Comparison of ENCODE assay signal across 21 cellular contexts in the genomic region with DNA sequence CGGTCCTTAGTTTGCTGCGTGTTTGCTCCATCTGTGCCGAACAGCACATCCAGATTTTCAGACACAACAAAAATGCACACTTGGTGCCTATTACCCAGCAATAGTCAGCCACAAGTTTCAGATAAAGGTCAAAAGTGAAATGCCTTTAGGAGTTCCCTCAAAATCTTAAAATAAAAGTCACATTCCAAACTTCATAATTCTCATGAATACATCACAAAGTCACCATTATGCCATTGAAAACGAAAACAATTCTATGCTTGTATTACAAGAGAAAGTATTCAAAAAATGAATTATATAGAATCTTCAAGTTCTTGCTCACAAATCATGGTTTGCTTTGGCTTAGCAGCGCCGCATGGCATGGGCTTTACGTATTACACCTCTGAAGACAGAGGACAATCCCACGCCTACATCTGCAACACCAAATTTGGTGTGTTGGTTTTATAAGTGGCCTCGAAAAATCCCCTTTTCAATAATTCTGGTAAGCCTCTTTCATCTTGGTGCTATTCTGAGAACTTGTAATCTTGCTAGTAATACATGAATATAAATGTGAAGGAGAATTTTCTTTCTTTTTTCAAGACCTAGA. TPM values are rescaled to one million over a fixed set of nuclear protein-coding genes. Genes with fewer than 3 reads are reported as not detected.
DNase-seq lines count a peak whose midpoint lies in the region; ATAC-seq and TF ChIP-seq lines count a peak whose summit lies in the region.
"Had no signal": no experiment of that assay in that cellular context is flagged by ENCODE, and none has a peak within 500 bp of the region (broad histone marks: within the 10 kb centered on the region; RNA-seq: fewer than 3 reads in every experiment).

No MANE protein-coding gene starts in this region.

- intact Hi-C loops in stomach (cut with DNase I; ENCODE audit: low total_unique reads): no loop called here

- H3K36me3 Mint-ChIP-seq in activated CD8-positive, alpha-beta memory T cell treated with anti-CD3 and anti-CD28 coated beads, Interleukin-2, amount 10 ng/mL, durations not matched to agents 7 days and 5 days: no peaks in the 10 kb centered on the region
- H3K36me3 Mint-ChIP-seq: natural killer cell treated with Interleukin-12 subunit alpha and Interleukin-12 subunit beta and Interleukin-15 and Interleukin-18, amount 100 ng/mL, for 72 hours had no signal

- DNase-seq in activated CD8-positive, alpha-beta memory T cell treated with anti-CD3 and anti-CD28 coated beads, Interleukin-2, amount 10 ng/mL, durations not matched to agents 7 days and 5 days: peak; percentile 21
- no peak for DNase-seq in activated CD8-positive, alpha-beta memory T cell treated with anti-CD3 and anti-CD28 coated beads for 24 hours
- DNase-seq in RPMI7951 (ENCODE audit: low read depth) (peak; percentile 15), foreskin melanocyte (peak; percentile 95), stomach (no peak), NCI-H1417 treated with DMSO at 0.1 percent for 48 hours (lab: John Stamatoyannopoulos, UW) (no peak), NCI-H82 treated with DMSO at 0.1 percent for 48 hours (lab: John Stamatoyannopoulos, UW; ENCODE audit: unreplicated experiment) (no peak), NCI-H1930 (lab: John Stamatoyannopoulos, UW) (no peak)
- DNase-seq: activated CD8-positive, alpha-beta memory T cell treated with anti-CD3 and anti-CD28 coated beads, Interleukin-2, amount 50 U/mL, for 4 hours; Caco-2; erythroblast; Kasumi-1; NCI-H1092 treated with DMSO at 0.1 percent for 48 hours; NCI-H2081; NK-92 treated with Interleukin-12 subunit alpha and Interleukin-12 subunit beta, amount 100 ng/mL, for 24 hours; substantia nigra had no signal

- no peaks in the 10 kb centered on the region for H3K36me3 ChIP-seq in stomach
- H3K36me3 ChIP-seq: HAP-1 had no signal

- no peak for TF ChIP-seq EP300 in stomach (IDR thresholded peaks at IDR 0.05)

- ATAC-seq in activated CD8-positive, alpha-beta memory T cell treated with anti-CD3 and anti-CD28 coated beads, Interleukin-2, amount 10 ng/mL, durations not matched to agents 7 days and 5 days: no peak
- ATAC-seq: activated CD4-positive, CD25-positive, alpha-beta regulatory T cell treated with anti-CD3 and anti-CD28 coated beads, Interleukin-2, amount 50 U/mL, for 24 hours; natural killer cell treated with Interleukin-12 subunit alpha and Interleukin-12 subunit beta and Interleukin-15 and Interleukin-18, amount 100 ng/mL, for 72 hours had no signal

- CTCF ChIA-PET in activated CD8-positive, alpha-beta memory T cell treated with anti-CD3 and anti-CD28 coated beads, Interleukin-2, amount 10 ng/mL, durations not matched to agents 7 days and 5 days (lab: Charles Lee): no interaction called here

- H3K27me3 Mint-ChIP-seq in activated CD8-positive, alpha-beta memory T cell treated with anti-CD3 and anti-CD28 coated beads, Interleukin-2, amount 10 ng/mL, durations not matched to agents 7 days and 5 days: peaks cover 14% of the 10 kb centered on the region

- peaks cover 3% of the 10 kb centered on the region for H3K4me1 Mint-ChIP-seq in activated CD8-positive, alpha-beta memory T cell treated with anti-CD3 and anti-CD28 coated beads, Interleukin-2, amount 10 ng/mL, durations not matched to agents 7 days and 5 days
- H3K4me1 Mint-ChIP-seq: central memory CD8-positive, alpha-beta T cell had no signal

- no peak for TF ChIP-seq POLR2A in stomach (IDR thresholded peaks at IDR 0.05)

- no peaks in the 10 kb centered on the region for H3K9me3 ChIP-seq in stomach
- H3K9me3 ChIP-seq: Caco-2, HAP-1 had no signal

- no peak overlapping the region for H3K4me3 ChIP-seq in stomach
- H3K4me3 ChIP-seq: HAP-1, SK-N-MC had no signal

- WGBS in stomach, 5 donors: 65 to 87% (median 78%) methylated on average over 9 of the region's 9 CpGs

- peaks cover 3% of the 10 kb centered on the region for H3K9me3 Mint-ChIP-seq in activated CD8-positive, alpha-beta memory T cell treated with anti-CD3 and anti-CD28 coated beads, Interleukin-2, amount 10 ng/mL, durations not matched to agents 7 days and 5 days (ENCODE audit: low read depth)
- H3K9me3 Mint-ChIP-seq: central memory CD8-positive, alpha-beta T cell; natural killer cell treated with Interleukin-12 subunit alpha and Interleukin-12 subunit beta and Interleukin-15 and Interleukin-18, amount 100 ng/mL, for 72 hours had no signal

- no peak overlapping the region for H3K27ac Mint-ChIP-seq in activated CD8-positive, alpha-beta memory T cell treated with anti-CD3 and anti-CD28 coated beads, Interleukin-2, amount 10 ng/mL, durations not matched to agents 7 days and 5 days
- H3K27ac Mint-ChIP-seq: natural killer cell treated with Interleukin-12 subunit alpha and Interleukin-12 subunit beta and Interleukin-15 and Interleukin-18, amount 100 ng/mL, for 72 hours had no signal

- H3K27ac ChIP-seq in stomach: peak overlapping the region in 4 of 5 donors; percentile 23 to 76 (median 40)
- H3K27ac ChIP-seq: SK-N-MC had no signal

- H3K4me3 Mint-ChIP-seq in activated CD8-positive, alpha-beta memory T cell treated with anti-CD3 and anti-CD28 coated beads, Interleukin-2, amount 10 ng/mL, durations not matched to agents 7 days and 5 days: no peak overlapping the region
- H3K4me3 Mint-ChIP-seq: central memory CD8-positive, alpha-beta T cell; natural killer cell treated with Interleukin-12 subunit alpha and Interleukin-12 subunit beta and Interleukin-15 and Interleukin-18, amount 100 ng/mL, for 72 hours had no signal

- H3K4me1 ChIP-seq in stomach: peaks cover 3 to 85% (median 35%) of the 10 kb centered on the region in 4 donors
- H3K4me1 ChIP-seq: HAP-1 had no signal

- H3K27me3 ChIP-seq in stomach: no peaks in the 10 kb centered on the region

- no peak for TF ChIP-seq CTCF in stomach (IDR thresholded peaks at IDR 0.05)

RNA-seq across cellular contexts. Expression of a gene that starts 26.6 kb away (rescaled TPM):
- total RNA-seq in activated CD8-positive, alpha-beta memory T cell treated with anti-CD3 and anti-CD28 coated beads, Interleukin-2, amount 10 ng/mL, durations not matched to agents 7 days and 5 days: not detected
- 207 and 209 TPM in 2 replicates for total RNA-seq in RPMI7951 (2014; rRNA removed; shearing (Covaris generic))
- 100 to 1,000 TPM; 132 to 798 (median 175) TPM for total RNA-seq in stomach
- polyA plus RNA-seq in stomach: 10 to 100 TPM; 18.8 to 59.0 (median 30.6) TPM
- total RNA-seq: natural killer cell treated with Interleukin-12 subunit alpha and Interleukin-12 subunit beta and Interleukin-15 and Interleukin-18, amount 100 ng/mL, for 72 hours had no signal

RNA-seq across cellular contexts. Expression of a gene that starts 26.8 kb away (rescaled TPM):
- total RNA-seq in activated CD8-positive, alpha-beta memory T cell treated with anti-CD3 and anti-CD28 coated beads, Interleukin-2, amount 10 ng/mL, durations not matched to agents 7 days and 5 days: not detected
- 181 and 212 TPM in 2 replicates for total RNA-seq in RPMI7951 (2014; rRNA removed; shearing (Covaris generic))
- total RNA-seq in stomach: 100 to 1,000 TPM; 134 to 531 (median 366) TPM
- 10 to 100 TPM; 24.0 to 96.6 (median 38.4) TPM for polyA plus RNA-seq in stomach
- total RNA-seq: natural killer cell treated with Interleukin-12 subunit alpha and Interleukin-12 subunit beta and Interleukin-15 and Interleukin-18, amount 100 ng/mL, for 72 hours had no signal

Comparison
In these comparisons a context has a peak if more than half of its experiments do, and no peak if none do; other contexts are left out.
1. DNase-seq: peak in activated CD8-positive, alpha-beta memory T cell treated with anti-CD3 and anti-CD28 coated beads, Interleukin-2, amount 10 ng/mL, durations not matched to agents 7 days and 5 days (single experiment), RPMI7951 (single experiment) and foreskin melanocyte (single experiment); none in activated CD8-positive, alpha-beta memory T cell treated with anti-CD3 and anti-CD28 coated beads for 24 hours (single experiment), stomach (single experiment), NCI-H1417 treated with DMSO at 0.1 percent for 48 hours (single experiment), NCI-H82 treated with DMSO at 0.1 percent for 48 hours (single experiment) and NCI-H1930 (0 of 2).
2. RNA of a gene that starts 26.6 kb away (total RNA-seq): 207 to 209 TPM in RPMI7951 and 132 to 798 TPM in stomach; not detected in activated CD8-positive, alpha-beta memory T cell treated with anti-CD3 and anti-CD28 coated beads, Interleukin-2, amount 10 ng/mL, durations not matched to agents 7 days and 5 days; every median in the first group is over 100 times any median in the second.
3. RNA of a gene that starts 26.8 kb away (total RNA-seq): 134 to 531 TPM in stomach and 181 to 212 TPM in RPMI7951; not detected in activated CD8-positive, alpha-beta memory T cell treated with anti-CD3 and anti-CD28 coated beads, Interleukin-2, amount 10 ng/mL, durations not matched to agents 7 days and 5 days; every median in the first group is over 100 times any median in the second.